10 cellular contexts compared by ENCODE assay signal in genomic region chr3:42355612-42356011, GRCh38. TPM values are rescaled to one million over a fixed set of nuclear protein-coding genes. Genes with fewer than 3 reads are reported as not detected.
"Had no signal": no experiment of that assay in that cellular context is flagged by ENCODE, and none has a peak within 500 bp of the region (broad histone marks: within the 10 kb centered on the region; RNA-seq: fewer than 3 reads in every experiment).

No MANE protein-coding gene starts in this region.

- H3K4me1 Mint-ChIP-seq: IgD-negative memory B cell had no signal

- H3K27ac Mint-ChIP-seq: IgD-negative memory B cell had no signal

- H3K4me3 Mint-ChIP-seq: IgD-negative memory B cell had no signal

- H3K27ac ChIP-seq: HL-60, KMS-11 had no signal

- DNase-seq: IMR-90, KBM-7, KG1 had no signal

- H3K36me3 Mint-ChIP-seq: IgD-negative memory B cell had no signal

- H3K4me3 ChIP-seq: K562 had no signal

- ATAC-seq: HepG2, K562 had no signal

RNA-seq across cellular contexts. Expression of gene LYZL4, which starts 54.8 kb away (rescaled TPM):
- total RNA-seq: HepG2, HT-29, HT1080, IMR-90, K562 had no signal
- polyA plus RNA-seq: HepG2, IgD-negative memory B cell, IMR-90, K562 had no signal
